In the genomic region with DNA sequence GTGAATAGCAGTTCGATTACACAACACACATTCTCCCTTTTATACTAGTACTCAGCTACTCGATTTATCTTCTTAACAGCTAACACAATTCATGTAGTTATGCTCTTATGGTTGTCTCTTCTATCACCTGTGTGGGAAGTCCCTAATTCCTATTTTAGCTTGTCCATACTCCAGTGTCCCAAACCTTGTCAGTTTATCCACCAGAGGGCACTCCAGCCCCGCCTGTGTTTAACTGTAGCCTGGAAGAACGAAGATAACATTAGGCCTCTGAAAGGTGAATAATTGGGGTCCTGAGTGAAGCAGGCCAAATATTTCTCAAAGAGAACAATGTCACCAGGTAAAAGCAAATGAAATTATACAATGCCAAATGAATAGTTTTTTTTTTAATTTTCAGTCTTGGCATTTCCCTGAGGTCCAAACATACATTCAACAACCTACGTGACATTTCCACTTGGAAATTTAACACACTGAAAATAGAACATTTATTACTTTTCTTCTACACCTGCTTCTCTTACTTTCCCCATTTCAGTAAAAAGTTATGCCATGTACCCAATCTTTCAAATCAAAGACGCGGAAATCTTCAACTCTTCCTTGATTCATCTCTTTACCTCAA, we compare ENCODE assay signal across 8 cellular contexts.
DNase-seq lines count a peak whose midpoint lies in the region; ATAC-seq, FAIRE-seq and TF ChIP-seq lines count a peak whose summit lies in the region.

No MANE protein-coding gene starts in this region.

- H3K27me3 ChIP-seq in body of pancreas (no peaks in the 10 kb centered on the region), keratinocyte (ENCODE audit: control insufficient read depth, extremely low read depth, insufficient read depth, low read length) (no peaks in the 10 kb centered on the region), thoracic aorta (replicated peaks; ENCODE audit: insufficient read depth) (no peaks in the 10 kb centered on the region)

- H3K9me3 ChIP-seq in body of pancreas (no peaks in the 10 kb centered on the region), keratinocyte (ENCODE audit: control insufficient read depth, low read depth, low read length) (no peaks in the 10 kb centered on the region), thoracic aorta (no peaks in the 10 kb centered on the region)

- no peak overlapping the region for H2AFZ ChIP-seq in keratinocyte (ENCODE audit: control insufficient read depth, low read length)

- H3K9ac ChIP-seq in keratinocyte (ENCODE audit: control insufficient read depth, extremely low read depth, insufficient read depth, low read length), result no peak overlapping the region

- H4K20me1 ChIP-seq in keratinocyte (ENCODE audit: control insufficient read depth, extremely low read depth, insufficient read depth, low read length), result no peaks in the 10 kb centered on the region

- H3K9me1 ChIP-seq in keratinocyte (ENCODE audit: control insufficient read depth, extremely low read depth, insufficient read depth, low read length), result no peaks in the 10 kb centered on the region

- intact Hi-C loops in body of pancreas (cut with DNase I), result no loop called here

- DNase-seq in DMS114 treated with DMSO at 0.1 percent for 48 hours (lab: John Stamatoyannopoulos, UW; ENCODE audit: unreplicated experiment) (peak; percentile 26), NCI-H748 (lab: John Stamatoyannopoulos, UW; ENCODE audit: unreplicated experiment) (peak; percentile 62), body of pancreas (peak; percentile 60 to 79 (median 70)), keratinocyte (ENCODE audit: low read depth, low spot score) (no peak), thoracic aorta (ENCODE audit: low spot score) (no peak), activated gamma-delta T cell (lab: John Stamatoyannopoulos, UW) (no peak)

- no peak overlapping the region for H3K4me3 ChIP-seq in body of pancreas
- no peak overlapping the region for H3K4me3 ChIP-seq in keratinocyte (ENCODE audit: control insufficient read depth in 2 of 3, extremely low read depth in 1 of 3, insufficient read depth in 2 of 3, low read depth in 1 of 3, low read length in 3 of 3)
- H3K4me3 ChIP-seq in thoracic aorta, result no peak overlapping the region

- no peak overlapping the region for H3K27ac ChIP-seq in body of pancreas
- H3K27ac ChIP-seq in keratinocyte (ENCODE audit: control insufficient read depth, insufficient read depth, low read length), result no peak overlapping the region
- no peak overlapping the region for H3K27ac ChIP-seq in thoracic aorta

- dilution Hi-C loops in keratinocyte (cut with MboI; ENCODE audit: extremely low pct_ligation_motif_present, low sequenced_read_pairs), result no loop called here

- no peaks in the 10 kb centered on the region for H3K4me1 ChIP-seq in body of pancreas
- no peaks in the 10 kb centered on the region for H3K4me1 ChIP-seq in keratinocyte (ENCODE audit: control insufficient read depth, extremely low read depth, insufficient read depth, low read length)
- no peaks in the 10 kb centered on the region for H3K4me1 ChIP-seq in thoracic aorta (ENCODE audit: control insufficient read depth in 1 of 2, low read depth in 2 of 2)

- H3K79me2 ChIP-seq in keratinocyte (ENCODE audit: control insufficient read depth, insufficient read depth, low read length), result no peaks in the 10 kb centered on the region

- peak; percentile 63 to 83 (median 71) for TF ChIP-seq CTCF in body of pancreas (IDR thresholded peaks at IDR 0.05)
- TF ChIP-seq CTCF in keratinocyte (optimal IDR thresholded peaks at IDR 0.05 in 1 of 3, IDR thresholded peaks at IDR 0.05 in 1 of 3, conservative IDR thresholded peaks at IDR 0.05 in 1 of 3; ENCODE audit: extremely low read depth in 1 of 3, insufficient read depth in 2 of 3, low read length in 3 of 3), result peak; percentile 72 to 77 (median 76)
- peak; percentile 20 for TF ChIP-seq CTCF in thoracic aorta (IDR thresholded peaks at IDR 0.05)

- H3K36me3 ChIP-seq in body of pancreas (replicated peaks in 1 of 2; ENCODE audit: insufficient read depth in 1 of 2, low read depth in 2 of 2) (no peaks in the 10 kb centered on the region), keratinocyte (ENCODE audit: control insufficient read depth in 2 of 2, extremely low read depth in 1 of 2, insufficient read depth in 2 of 2, low read length in 2 of 2) (no peaks in the 10 kb centered on the region), thoracic aorta (no peaks in the 10 kb centered on the region)

- TF ChIP-seq POLR2A in body of pancreas (IDR thresholded peaks at IDR 0.05), result no peak

- FAIRE-seq in keratinocyte (lab: Jason Lieb, UNC), result no peak

- ATAC-seq in GM18907 (IDR thresholded peaks at IDR 0.05; ENCODE audit: unreplicated experiment) (peak; percentile 97), HG03159 (IDR thresholded peaks at IDR 0.05; ENCODE audit: unreplicated experiment) (peak; percentile 91), body of pancreas (peak; percentile 80), thoracic aorta (ENCODE audit: insufficient number of reproducible peaks, low FRiP score, low read depth) (no peak)

- H3K4me2 ChIP-seq in keratinocyte (ENCODE audit: control insufficient read depth, extremely low read depth, insufficient read depth, low read depth, low read length), result no peak overlapping the region

- WGBS in body of pancreas, 2 donors, result 41 to 42% methylated on average over 7 of the region's 7 CpGs

Comparison
In these comparisons a context has a peak if more than half of its experiments do, and no peak if none do; other contexts are left out.
1. DNase-seq: peak in DMS114 treated with DMSO at 0.1 percent for 48 hours (single experiment), NCI-H748 (single experiment) and body of pancreas (4 of 4); none in keratinocyte (single experiment), thoracic aorta (single experiment) and activated gamma-delta T cell (single experiment).
2. CTCF ChIP-seq: peak in every context shown above with its lines; median percentile 76 in keratinocyte; 71 in body of pancreas; 20 in thoracic aorta.